Comparison of ENCODE assay signal across 17 cellular contexts in genomic region chr11:12390258-12390657, GRCh38. TPM values are rescaled to one million over a fixed set of nuclear protein-coding genes. Genes with fewer than 3 reads are reported as not detected.
DNase-seq lines count a peak whose midpoint lies in the region; ATAC-seq, FAIRE-seq and TF ChIP-seq lines count a peak whose summit lies in the region.
"Had no signal": no experiment of that assay in that cellular context is flagged by ENCODE, and none has a peak within 500 bp of the region (broad histone marks: within the 10 kb centered on the region; RNA-seq: fewer than 3 reads in every experiment).

No MANE protein-coding gene starts in this region.

- CTCF ChIA-PET in AG04450 (lab: Charles Lee): interaction anchor here (1.3 kb wide), 1 partner anchor 13 kb away, joined by 3 read pairs; the partner anchor contains the start of gene PARVA
- CTCF ChIA-PET in activated CD8-positive, alpha-beta T cell treated with anti-CD3 and anti-CD28 coated beads for 36 hours (lab: Charles Lee): no interaction called here

- TF ChIP-seq CTCF in AG04450 (IDR thresholded peaks at IDR 0.05; ENCODE audit: low read depth, low read length): no peak
- TF ChIP-seq CTCF in VCaP (conservative IDR thresholded peaks at IDR 0.05): no peak
- TF ChIP-seq CTCF in keratinocyte (optimal IDR thresholded peaks at IDR 0.05 in 1 of 3, IDR thresholded peaks at IDR 0.05 in 1 of 3, conservative IDR thresholded peaks at IDR 0.05 in 1 of 3; ENCODE audit: extremely low read depth in 1 of 3, insufficient read depth in 2 of 3, low read length in 3 of 3): no peak
- no peak for TF ChIP-seq CTCF in sigmoid colon (IDR thresholded peaks at IDR 0.05)
- no peak for TF ChIP-seq CTCF in smooth muscle cell (IDR thresholded peaks at IDR 0.05; ENCODE audit: borderline replicate concordance, insufficient read depth, poor library complexity, severe bottlenecking)
- no peak for TF ChIP-seq CTCF in activated CD8-positive, alpha-beta T cell treated with anti-CD3 and anti-CD28 coated beads for 36 hours (IDR thresholded peaks at IDR 0.05)

- H3K27ac Mint-ChIP-seq in T-helper 2 cell treated with Interferon-gamma antibody and Interleukin-4, amounts not matched to agents 5 μg/mL and 100 μg/mL, for 36 hours: no peak overlapping the region
- H3K27ac Mint-ChIP-seq in activated CD8-positive, alpha-beta T cell treated with anti-CD3 and anti-CD28 coated beads for 36 hours: no peak overlapping the region
- H3K27ac Mint-ChIP-seq: T-cell had no signal

- peaks cover 34% of the 10 kb centered on the region for H3K79me2 ChIP-seq in keratinocyte (ENCODE audit: control insufficient read depth, insufficient read depth, low read length)
- peaks cover 100% of the 10 kb centered on the region for H3K79me2 ChIP-seq in smooth muscle cell (ENCODE audit: low read depth)

- peaks cover 0 to 7% of the 10 kb centered on the region in 2 experiments for H3K36me3 ChIP-seq in keratinocyte (ENCODE audit: control insufficient read depth in 2 of 2, extremely low read depth in 1 of 2, insufficient read depth in 2 of 2, low read length in 2 of 2)
- peaks cover 0 to 5% (median 0%) of the 10 kb centered on the region in 4 donors for H3K36me3 ChIP-seq in sigmoid colon
- peaks cover 3% of the 10 kb centered on the region for H3K36me3 ChIP-seq in smooth muscle cell (ENCODE audit: low read depth)
- H3K36me3 ChIP-seq: neutrophil had no signal

- no peak for TF ChIP-seq POLR2A in sigmoid colon (IDR thresholded peaks at IDR 0.05)

- intact Hi-C loops in sigmoid colon (cut with DNase I): no loop called here
- intact Hi-C loops in activated CD8-positive, alpha-beta T cell treated with anti-CD3 and anti-CD28 coated beads for 36 hours (cut with micrococcal nuclease): no loop called here

- 60 to 66% methylated on average over 4 of the region's 4 CpGs for WGBS in sigmoid colon, 2 donors
- WGBS in smooth muscle cell (ENCODE audit: low lambda C conversion rate): 61% methylated on average over 4 of the region's 4 CpGs

- H2AFZ ChIP-seq in keratinocyte (ENCODE audit: control insufficient read depth, low read length): no peak overlapping the region
- H2AFZ ChIP-seq in smooth muscle cell (ENCODE audit: low read depth): no peak overlapping the region

- H3K4me3 Mint-ChIP-seq in T-helper 2 cell treated with Interferon-gamma antibody and Interleukin-4, amounts not matched to agents 5 μg/mL and 100 μg/mL, for 36 hours: no peak overlapping the region
- no peak overlapping the region for H3K4me3 Mint-ChIP-seq in activated CD8-positive, alpha-beta T cell treated with anti-CD3 and anti-CD28 coated beads for 36 hours
- H3K4me3 Mint-ChIP-seq: T-cell had no signal

- TF ChIP-seq EP300 in sigmoid colon (IDR thresholded peaks at IDR 0.05): no peak

- no peaks in the 10 kb centered on the region for H3K36me3 Mint-ChIP-seq in T-helper 2 cell treated with Interferon-gamma antibody and Interleukin-4, amounts not matched to agents 5 μg/mL and 100 μg/mL, for 36 hours (ENCODE audit: low read depth)
- H3K36me3 Mint-ChIP-seq in activated CD8-positive, alpha-beta T cell treated with anti-CD3 and anti-CD28 coated beads for 36 hours (ENCODE audit: low read depth): no peaks in the 10 kb centered on the region

- no peak for FAIRE-seq in keratinocyte (lab: Jason Lieb, UNC)
- FAIRE-seq: GM12878, H54, urothelium cell line had no signal

- H3K9ac ChIP-seq in keratinocyte (ENCODE audit: control insufficient read depth, extremely low read depth, insufficient read depth, low read length) (peak overlapping the region; percentile 58), smooth muscle cell (ENCODE audit: low read depth) (no peak overlapping the region)

- peak overlapping the region; percentile 33 for H3K27ac ChIP-seq in AG04450 (ENCODE audit: low read depth, low read length)
- peak overlapping the region; percentile 87 for H3K27ac ChIP-seq in VCaP
- peak overlapping the region; percentile 81 for H3K27ac ChIP-seq in keratinocyte (ENCODE audit: control insufficient read depth, insufficient read depth, low read length)
- H3K27ac ChIP-seq in sigmoid colon: peak overlapping the region; percentile 97 to 99 (median 98)
- no peak overlapping the region for H3K27ac ChIP-seq in smooth muscle cell (ENCODE audit: low read depth)
- H3K27ac ChIP-seq: neutrophil had no signal

- no peaks in the 10 kb centered on the region for H3K4me1 Mint-ChIP-seq in T-helper 2 cell treated with Interferon-gamma antibody and Interleukin-4, amounts not matched to agents 5 μg/mL and 100 μg/mL, for 36 hours (ENCODE audit: low read depth)
- no peaks in the 10 kb centered on the region for H3K4me1 Mint-ChIP-seq in activated CD8-positive, alpha-beta T cell treated with anti-CD3 and anti-CD28 coated beads for 36 hours (ENCODE audit: low read depth)
- H3K4me1 Mint-ChIP-seq: T-cell had no signal

- no peaks in the 10 kb centered on the region for H3K9me3 Mint-ChIP-seq in T-helper 2 cell treated with Interferon-gamma antibody and Interleukin-4, amounts not matched to agents 5 μg/mL and 100 μg/mL, for 36 hours
- H3K9me3 Mint-ChIP-seq in activated CD8-positive, alpha-beta T cell treated with anti-CD3 and anti-CD28 coated beads for 36 hours: peaks cover 3% of the 10 kb centered on the region

- H3K4me3 ChIP-seq in AG04450 (ENCODE audit: low read depth, low read length): no peak overlapping the region
- peak overlapping the region in 1 of 3 experiments; percentile 1 for H3K4me3 ChIP-seq in keratinocyte (ENCODE audit: control insufficient read depth in 2 of 3, extremely low read depth in 1 of 3, insufficient read depth in 2 of 3, low read depth in 1 of 3, low read length in 3 of 3)
- H3K4me3 ChIP-seq in sigmoid colon: no peak overlapping the region
- H3K4me3 ChIP-seq in smooth muscle cell: no peak overlapping the region
- H3K4me3 ChIP-seq: coronary artery, GM12878, skin epidermis had no signal

- H3K27me3 Mint-ChIP-seq in T-helper 2 cell treated with Interferon-gamma antibody and Interleukin-4, amounts not matched to agents 5 μg/mL and 100 μg/mL, for 36 hours (ENCODE audit: low read depth): peaks cover 12% of the 10 kb centered on the region
- peaks cover 1% of the 10 kb centered on the region for H3K27me3 Mint-ChIP-seq in activated CD8-positive, alpha-beta T cell treated with anti-CD3 and anti-CD28 coated beads for 36 hours

- no peaks in the 10 kb centered on the region; the same call in none of the 2 replicates for H3K9me3 ChIP-seq in AG04450 (ENCODE audit: control insufficient read depth, insufficient read depth, low read length)
- no peaks in the 10 kb centered on the region for H3K9me3 ChIP-seq in keratinocyte (ENCODE audit: control insufficient read depth, low read depth, low read length)
- H3K9me3 ChIP-seq in sigmoid colon: no peaks in the 10 kb centered on the region
- H3K9me3 ChIP-seq in smooth muscle cell (replicated peaks; ENCODE audit: low read depth): no peaks in the 10 kb centered on the region
- H3K9me3 ChIP-seq: neutrophil had no signal

- H3F3A ChIP-seq in smooth muscle cell (ENCODE audit: low read depth): peaks cover 4% of the 10 kb centered on the region

- peak overlapping the region; percentile 63 for H3K4me2 ChIP-seq in keratinocyte (ENCODE audit: control insufficient read depth, extremely low read depth, insufficient read depth, low read depth, low read length)
- no peak overlapping the region for H3K4me2 ChIP-seq in smooth muscle cell

- no peak for ATAC-seq in HG03342 (IDR thresholded peaks at IDR 0.05; ENCODE audit: unreplicated experiment)
- ATAC-seq in activated CD8-positive, alpha-beta T cell treated with anti-CD3 and anti-CD28 coated beads for 36 hours: no peak
- ATAC-seq: GM12878, T-cell had no signal

- H4K20me1 ChIP-seq in keratinocyte (ENCODE audit: control insufficient read depth, extremely low read depth, insufficient read depth, low read length) (no peaks in the 10 kb centered on the region), smooth muscle cell (ENCODE audit: low read depth) (peaks cover 87% of the 10 kb centered on the region)

- dilution Hi-C loops in keratinocyte (cut with MboI; ENCODE audit: extremely low pct_ligation_motif_present, low sequenced_read_pairs): no loop called here

- POLR2A ChIA-PET in AG04450 (lab: Yijun Ruan, JAX): interaction anchor here (1.5 kb wide), 1 partner anchor 13 kb away, joined by 6 read pairs; the partner anchor contains the start of gene PARVA
- POLR2A ChIA-PET in activated CD8-positive, alpha-beta T cell treated with anti-CD3 and anti-CD28 coated beads for 36 hours (lab: Charles Lee): no interaction called here

- H3K4me1 ChIP-seq in keratinocyte (ENCODE audit: control insufficient read depth, extremely low read depth, insufficient read depth, low read length) (peaks cover 47% of the 10 kb centered on the region), sigmoid colon (peaks cover 0 to 99% (median 80%) of the 10 kb centered on the region in 4 donors), smooth muscle cell (ENCODE audit: low read depth) (no peaks in the 10 kb centered on the region)

- DNase-seq in AG04450 (ENCODE audit: low read depth, low spot score): no peak
- DNase-seq in keratinocyte (ENCODE audit: low read depth, low spot score): no peak
- no peak for DNase-seq in sigmoid colon
- DNase-seq in T-helper 2 cell treated with Interferon-gamma antibody and Interleukin-4, amounts not matched to agents 5 μg/mL and 100 μg/mL, for 36 hours (ENCODE audit: low spot score): no peak
- DNase-seq in smooth muscle cell (lab: John Stamatoyannopoulos, UW; ENCODE audit: unreplicated experiment): no peak
- DNase-seq in activated CD8-positive, alpha-beta T cell treated with anti-CD3 and anti-CD28 coated beads for 36 hours: no peak
- DNase-seq: activated effector memory CD4-positive, alpha-beta T cell treated with Interleukin-2 at 50 U/mL for 16 hours; amygdala; T-cell had no signal

- H3K27me3 ChIP-seq in AG04450 (ENCODE audit: control insufficient read depth, insufficient read depth, low read length) (no peaks in the 10 kb centered on the region), keratinocyte (ENCODE audit: control insufficient read depth, extremely low read depth, insufficient read depth, low read length) (no peaks in the 10 kb centered on the region), sigmoid colon (no peaks in the 10 kb centered on the region), smooth muscle cell (ENCODE audit: low read depth) (no peaks in the 10 kb centered on the region)

- no peaks in the 10 kb centered on the region for H3K9me1 ChIP-seq in keratinocyte (ENCODE audit: control insufficient read depth, extremely low read depth, insufficient read depth, low read length)

RNA-seq across cellular contexts. Expression of gene PARVA, which starts 12.9 kb away (rescaled TPM):
- polyA plus RNA-seq in AG04450 (2011; rRNA removed): 134 and 142 TPM in 2 replicates
- polyA minus RNA-seq in AG04450 (2011; rRNA and poly(A)+ RNA removed): 127 and 138 TPM in 2 replicates
- polyA plus RNA-seq in keratinocyte: 21.1 to 47.8 TPM (median 28.9 TPM) in 3 replicates
- 19.1 TPM for polyA plus RNA-seq in keratinocyte (2011; ENCODE audit: low read depth)
- polyA plus RNA-seq in keratinocyte (2011; cell fraction: cytosol; rRNA removed): 37.9 and 50.8 TPM in 2 replicates
- 28.1 and 28.2 TPM in 2 replicates for polyA plus RNA-seq in keratinocyte (2011; cell fraction: nucleus; rRNA removed)
- polyA plus RNA-seq in keratinocyte (2012; ENCODE audit: low replicate concordance): 18.1 and 37.9 TPM in 2 replicates
- polyA minus RNA-seq in keratinocyte: 32.1 to 41.8 TPM (median 37.0 TPM) in 3 replicates
- 27.6 TPM for polyA minus RNA-seq in keratinocyte (2011; cell fraction: cytosol; rRNA and poly(A)+ RNA removed)
- 16.5 and 37.0 TPM in 2 replicates for polyA minus RNA-seq in keratinocyte (2011; cell fraction: nucleus; rRNA and poly(A)+ RNA removed)
- 100 to 1,000 TPM; 110 to 195 (median 161) TPM for total RNA-seq in sigmoid colon
- 10 to 100 TPM; 15.7 to 27.8 (median 16.8) TPM for polyA plus RNA-seq in sigmoid colon
- 73.9 and 78.6 TPM in 2 replicates for total RNA-seq in smooth muscle cell
- 85.4 and 99.4 TPM in 2 replicates for polyA plus RNA-seq in smooth muscle cell
- not detected for total RNA-seq in activated CD8-positive, alpha-beta T cell treated with anti-CD3 and anti-CD28 coated beads for 36 hours
